30 cellular contexts compared by ENCODE assay signal in the genomic region with DNA sequence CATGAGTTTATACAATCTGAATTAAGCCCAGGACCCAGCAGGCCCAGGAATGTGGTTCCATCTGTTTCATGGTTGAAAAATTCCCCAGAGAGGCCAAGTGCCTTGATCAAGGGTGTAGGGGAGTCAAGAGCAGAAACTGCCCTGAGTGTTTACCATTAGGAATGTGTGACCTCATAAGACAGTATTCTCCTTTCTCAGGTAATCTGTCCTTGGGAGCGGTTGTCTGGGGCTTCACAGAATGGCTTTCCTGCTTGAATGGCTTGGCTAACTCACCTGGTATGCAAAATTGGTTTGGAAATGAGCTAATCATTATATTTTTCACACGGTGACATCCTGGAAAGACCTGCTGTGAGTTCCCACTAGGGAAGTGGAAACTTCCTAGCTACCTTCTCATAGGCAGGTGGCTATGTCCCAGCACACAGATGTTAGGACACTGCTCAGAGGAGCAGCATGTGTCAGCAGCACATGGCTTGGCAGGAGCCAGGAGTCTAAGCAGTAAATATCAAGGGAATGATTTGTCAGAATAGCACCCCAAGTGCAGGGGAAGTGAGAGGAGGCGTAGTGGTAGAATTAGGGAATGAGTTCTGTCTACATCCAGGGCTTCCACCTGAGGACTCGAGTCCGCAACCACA. TPM values are rescaled to one million over a fixed set of nuclear protein-coding genes. Genes with fewer than 3 reads are reported as not detected.
A peak's percentile ranks its signal among the peaks of the same experiment; 100 is the strongest.
DNase-seq lines count a peak whose midpoint lies in the region; ATAC-seq and TF ChIP-seq lines count a peak whose summit lies in the region.
"Had no signal": no experiment of that assay in that cellular context is flagged by ENCODE, and none has a peak within 500 bp of the region (broad histone marks: within the 10 kb centered on the region; RNA-seq: fewer than 3 reads in every experiment).

No MANE protein-coding gene starts in this region.

- peak in 3 of 4 donors; percentile 50 to 60 (median 54) for ATAC-seq in heart left ventricle
- ATAC-seq: A549; activated T-cell treated with anti-CD3 and anti-CD28 coated beads, Interleukin-2, amount 50 U/mL, for 4 hours; effector memory CD8-positive, alpha-beta T cell; naive thymus-derived CD8-positive, alpha-beta T cell; stimulated activated naive B cell treated with anti-CD40 and anti-IgM and Interleukin-4, amounts not matched to agents 10 μg/mL and 1 μg/mL and 100 μg/mL, for 72 hours had no signal

- H3K27ac Mint-ChIP-seq in Caco-2 (ENCODE audit: unreplicated experiment), result peak overlapping the region; percentile 53
- H3K27ac Mint-ChIP-seq: activated B cell treated with CpG ODN at 0.5 μM for 24 hours; CD4-positive, alpha-beta T cell; naive thymus-derived CD8-positive, alpha-beta T cell; stimulated activated naive B cell treated with anti-CD40 and anti-IgM and Interleukin-4, amounts not matched to agents 10 μg/mL and 1 μg/mL and 100 μg/mL, for 72 hours had no signal

- WGBS in heart left ventricle, 4 donors, result 52 to 78% (median 68%) methylated on average over 5 of the region's 5 CpGs

- no peak overlapping the region for H3K4me3 Mint-ChIP-seq in Caco-2 (ENCODE audit: unreplicated experiment)
- H3K4me3 Mint-ChIP-seq: activated B cell treated with CpG ODN at 0.5 μM for 24 hours; activated T-cell treated with anti-CD3 and anti-CD28 coated beads, Interleukin-2, amount 50 U/mL, for 4 hours; CD4-positive, alpha-beta T cell; effector memory CD8-positive, alpha-beta T cell; naive thymus-derived CD8-positive, alpha-beta T cell; stimulated activated naive B cell treated with anti-CD40 and anti-IgM and Interleukin-4, amounts not matched to agents 10 μg/mL and 1 μg/mL and 100 μg/mL, for 72 hours had no signal

- CTCF ChIA-PET in Caco-2 (lab: Charles Lee), result interaction anchor here (1.0 to 1.2 kb wide), 2 partner anchors 21 to 67 kb away, joined by 3 to 5 read pairs; no protein-coding TSS in a partner anchor

- peak in 1 of 2 experiments; percentile 52 for DNase-seq in Caco-2
- no peak for DNase-seq in heart left ventricle
- peak; percentile 36 for DNase-seq in left kidney (ENCODE audit: low read depth, low spot score)
- DNase-seq in renal cortical epithelial cell (ENCODE audit: low read depth), result peak; percentile 39
- no peak for DNase-seq in NAMALWA (ENCODE audit: low spot score)
- no peak for DNase-seq in superior temporal gyrus (ENCODE audit: extremely low spot score)
- DNase-seq in stimulated activated naive CD4-positive, alpha-beta T cell (lab: John Stamatoyannopoulos, UW), result no peak
- DNase-seq in cortex of kidney (lab: John Stamatoyannopoulos, UW), result no peak
- DNase-seq: activated B cell treated with CpG ODN at 0.5 μM for 24 hours; activated gamma-delta T cell treated with Interleukin-2 at 50 U/mL for 16 hours; activated T-cell treated with anti-CD3 and anti-CD28 coated beads, Interleukin-2, amount 50 U/mL, for 4 hours; AML-193; CD4-positive, alpha-beta T cell; central memory CD4-positive, alpha-beta T cell; effector memory CD8-positive, alpha-beta T cell; EL; GOT3; naive thymus-derived CD8-positive, alpha-beta T cell; NCI-H1048; NCI-H187; NCI-H2171 treated with DMSO at 0.1 percent for 48 hours; NCI-H526; NK-92 treated with Interleukin-12 subunit alpha and Interleukin-12 subunit beta, amount 100 ng/mL, for 24 hours; nucleus accumbens; stimulated activated naive B cell treated with anti-CD40 and anti-IgM and Interleukin-4, amounts not matched to agents 10 μg/mL and 1 μg/mL and 100 μg/mL, for 72 hours had no signal

- H3K9me3 Mint-ChIP-seq in Caco-2 (ENCODE audit: unreplicated experiment), result no peaks in the 10 kb centered on the region
- H3K9me3 Mint-ChIP-seq: activated B cell treated with CpG ODN at 0.5 μM for 24 hours; activated T-cell treated with anti-CD3 and anti-CD28 coated beads, Interleukin-2, amount 50 U/mL, for 4 hours; CD4-positive, alpha-beta T cell; effector memory CD8-positive, alpha-beta T cell had no signal

- TF ChIP-seq CTCF in Caco-2 (IDR thresholded peaks at IDR 0.05; ENCODE audit: insufficient read depth in 1 of 2, low read depth in 1 of 2, low read length in 1 of 2, severe bottlenecking in 1 of 2, unreplicated experiment in 1 of 2) (no peak), heart left ventricle (IDR thresholded peaks at IDR 0.05) (no peak)

- H3K36me3 ChIP-seq in Caco-2 (ENCODE audit: control insufficient read depth, insufficient read depth, low read length) (no peaks in the 10 kb centered on the region), heart left ventricle (peaks cover 0 to 15% (median 0%) of the 10 kb centered on the region in 9 donors)
- H3K36me3 ChIP-seq: ascending aorta, suprapubic skin had no signal

- 0 out of 2 replicates have a peak, but pooled peaks cover 6% of the 10 kb centered on the region for H3K9me3 ChIP-seq in Caco-2
- peaks cover 0 to 5% (median 0%) of the 10 kb centered on the region in 12 donors for H3K9me3 ChIP-seq in heart left ventricle
- H3K9me3 ChIP-seq: A549, ascending aorta, suprapubic skin had no signal

- POLR2A ChIA-PET in Caco-2 (lab: Charles Lee), result no interaction called here

- TF ChIP-seq POLR2A in heart left ventricle (IDR thresholded peaks at IDR 0.05), result no peak

- H3K36me3 Mint-ChIP-seq in Caco-2 (ENCODE audit: insufficient read depth, unreplicated experiment), result no peaks in the 10 kb centered on the region
- H3K36me3 Mint-ChIP-seq: naive thymus-derived CD8-positive, alpha-beta T cell; stimulated activated naive B cell treated with anti-CD40 and anti-IgM and Interleukin-4, amounts not matched to agents 10 μg/mL and 1 μg/mL and 100 μg/mL, for 72 hours had no signal

- intact Hi-C loops in Caco-2 (cut with micrococcal nuclease; ENCODE audit: unreplicated experiment), result loop anchor here (1.0 kb wide), 1 partner anchor 13 kb away; no protein-coding TSS in a partner anchor
- intact Hi-C loops in heart left ventricle (cut with DNase I), result loop anchor here in 1 of 10 donors (10.0 kb wide), 1 partner anchor 323 kb away; no protein-coding TSS in a partner anchor

- H3K4me1 ChIP-seq in Caco-2, result peaks cover 41% of the 10 kb centered on the region
- H3K4me1 ChIP-seq in heart left ventricle, result peaks cover 4 to 59% (median 30%) of the 10 kb centered on the region in 12 donors
- H3K4me1 ChIP-seq: A549, ascending aorta, suprapubic skin had no signal

- no peaks in the 10 kb centered on the region for H3K27me3 Mint-ChIP-seq in Caco-2 (ENCODE audit: insufficient read depth, unreplicated experiment)
- H3K27me3 Mint-ChIP-seq: CD4-positive, alpha-beta T cell; effector memory CD8-positive, alpha-beta T cell; stimulated activated naive B cell treated with anti-CD40 and anti-IgM and Interleukin-4, amounts not matched to agents 10 μg/mL and 1 μg/mL and 100 μg/mL, for 72 hours had no signal

- H3K4me3 ChIP-seq in Caco-2 (ENCODE audit: low read depth, low read length) (no peak overlapping the region), heart left ventricle (no peak overlapping the region)
- H3K4me3 ChIP-seq: A549, ascending aorta, SK-N-MC, skin epidermis, suprapubic skin had no signal

- peaks cover 7% of the 10 kb centered on the region for H3K4me1 Mint-ChIP-seq in Caco-2 (ENCODE audit: low read depth, unreplicated experiment)
- H3K4me1 Mint-ChIP-seq: activated B cell treated with CpG ODN at 0.5 μM for 24 hours; naive thymus-derived CD8-positive, alpha-beta T cell; stimulated activated naive B cell treated with anti-CD40 and anti-IgM and Interleukin-4, amounts not matched to agents 10 μg/mL and 1 μg/mL and 100 μg/mL, for 72 hours had no signal

- H3K27me3 ChIP-seq in Caco-2 (replicated peaks; ENCODE audit: control insufficient read depth, insufficient read depth, low read length), result no peaks in the 10 kb centered on the region
- H3K27me3 ChIP-seq in heart left ventricle, result no peaks in the 10 kb centered on the region
- H3K27me3 ChIP-seq: ascending aorta, suprapubic skin had no signal

- peak overlapping the region; percentile 42 to 77 (median 60) for H3K27ac ChIP-seq in heart left ventricle
- H3K27ac ChIP-seq: A549, ascending aorta, SK-N-MC, skin epidermis, suprapubic skin had no signal

- BruUV-seq in Caco-2 (replicated peaks; lab: Mats Ljungman, UMichigan), result no TSS peak

RNA-seq across cellular contexts. Expression of gene CLIC5, which starts 17.7 kb away (rescaled TPM):
- total RNA-seq in Caco-2 (2022) (15.1 and 15.6 TPM in 2 replicates), heart left ventricle (100 to 1,000 TPM; 213 to 381 (median 247) TPM), renal cortical epithelial cell (0.35 and 3.5 TPM in 2 replicates)
- polyA plus RNA-seq in heart left ventricle, result 10 to 100 TPM; 63.0 to 63.2 TPM
- polyA plus RNA-seq: A549 had no signal

Comparison
In these comparisons a context has a peak if more than half of its experiments do, and no peak if none do; other contexts are left out.
1. DNase-seq: peak in left kidney (single experiment) and renal cortical epithelial cell (single experiment); none in heart left ventricle (0 of 5), NAMALWA (single experiment), superior temporal gyrus (single experiment), stimulated activated naive CD4-positive, alpha-beta T cell (0 of 6) and cortex of kidney (single experiment).
2. RNA of gene CLIC5, which starts 17.7 kb away (total RNA-seq): 213 to 381 TPM in heart left ventricle; 15.1 to 15.6 TPM in Caco-2 and 0.35 to 3.5 TPM in renal cortical epithelial cell; every median in the first group is over 10 times any median in the second.